Comparison of ENCODE assay signal across 27 cellular contexts in the genomic region with DNA sequence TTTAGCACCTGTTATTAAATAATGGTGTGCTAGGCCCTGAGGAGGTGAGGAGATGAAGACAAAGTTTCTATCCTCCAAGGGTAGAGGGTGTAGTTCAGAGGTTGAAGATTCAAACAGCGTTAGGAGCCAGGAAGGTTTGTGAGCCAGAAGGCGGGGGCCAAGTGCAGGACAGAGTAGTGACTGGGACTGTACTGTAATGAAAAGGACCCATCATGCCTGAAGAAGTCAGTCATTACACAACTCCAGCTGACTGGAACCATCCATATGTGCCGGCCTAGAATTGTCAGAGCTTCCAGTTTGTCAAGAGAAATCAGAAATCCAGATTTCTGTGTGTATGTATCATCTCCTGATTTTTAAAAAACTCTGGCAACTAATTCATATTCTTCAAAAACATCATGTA. TPM values are rescaled to one million over a fixed set of nuclear protein-coding genes. Genes with fewer than 3 reads are reported as not detected.
"Had no signal": no experiment of that assay in that cellular context is flagged by ENCODE, and none has a peak within 500 bp of the region (broad histone marks: within the 10 kb centered on the region; RNA-seq: fewer than 3 reads in every experiment).

No MANE protein-coding gene starts in this region.

- ATAC-seq: activated CD4-positive, alpha-beta T cell treated with anti-CD3 and anti-CD28 coated beads for 36 hours; activated CD8-positive, alpha-beta T cell treated with anti-CD3 and anti-CD28 coated beads for 36 hours; body of pancreas; PC-3 had no signal

- H3K27ac Mint-ChIP-seq: activated CD4-positive, alpha-beta T cell treated with anti-CD3 and anti-CD28 coated beads for 36 hours; activated CD8-positive, alpha-beta T cell treated with anti-CD3 and anti-CD28 coated beads for 36 hours; activated naive CD4-positive, alpha-beta T cell treated with anti-CD3 and anti-CD28 coated beads, Interleukin-2, amount 50 U/mL, for 24 hours; activated T-helper 2 cell treated with anti-CD3 and anti-CD28 coated beads, Interferon-gamma antibody, Interleukin-2, Interleukin-4, amounts not matched to agents 10 μg/mL and 5 μg/mL and 100 μg/mL, durations not matched to agents 14 hours and 24 hours and 36 hours had no signal

- H3K4me3 ChIP-seq: body of pancreas, breast epithelium, Peyer's patch had no signal

- H3K27ac ChIP-seq: body of pancreas, breast epithelium, Peyer's patch had no signal

- H3K9me3 Mint-ChIP-seq: activated CD8-positive, alpha-beta T cell treated with anti-CD3 and anti-CD28 coated beads for 36 hours; activated naive CD4-positive, alpha-beta T cell treated with anti-CD3 and anti-CD28 coated beads, Interleukin-2, amount 50 U/mL, for 24 hours; activated naive CD8-positive, alpha-beta T cell treated with anti-CD3 and anti-CD28 coated beads, Interleukin-2, amount 10 ng/mL, durations not matched to agents 7 days and 5 days; activated T-helper 2 cell treated with anti-CD3 and anti-CD28 coated beads, Interferon-gamma antibody, Interleukin-2, Interleukin-4, amounts not matched to agents 10 μg/mL and 5 μg/mL and 100 μg/mL, durations not matched to agents 14 hours and 24 hours and 36 hours; IgD-negative memory B cell had no signal

- H3K4me3 Mint-ChIP-seq: activated CD4-positive, alpha-beta T cell treated with anti-CD3 and anti-CD28 coated beads for 36 hours; activated CD8-positive, alpha-beta T cell treated with anti-CD3 and anti-CD28 coated beads for 36 hours; activated naive CD4-positive, alpha-beta T cell treated with anti-CD3 and anti-CD28 coated beads, Interleukin-2, amount 50 U/mL, for 24 hours; activated naive CD8-positive, alpha-beta T cell treated with anti-CD3 and anti-CD28 coated beads, Interleukin-2, amount 10 ng/mL, durations not matched to agents 7 days and 5 days; IgD-negative memory B cell had no signal

- H3K27me3 ChIP-seq: body of pancreas, breast epithelium, Peyer's patch had no signal

- H3K36me3 ChIP-seq: breast epithelium, Peyer's patch had no signal

- H3K27me3 Mint-ChIP-seq: activated CD4-positive, alpha-beta T cell treated with anti-CD3 and anti-CD28 coated beads for 36 hours; activated CD8-positive, alpha-beta T cell treated with anti-CD3 and anti-CD28 coated beads for 36 hours; activated naive CD4-positive, alpha-beta T cell treated with anti-CD3 and anti-CD28 coated beads, Interleukin-2, amount 50 U/mL, for 24 hours; activated naive CD8-positive, alpha-beta T cell treated with anti-CD3 and anti-CD28 coated beads, Interleukin-2, amount 10 ng/mL, durations not matched to agents 7 days and 5 days; IgD-negative memory B cell had no signal

- H3K9me3 ChIP-seq: body of pancreas, breast epithelium, Peyer's patch had no signal

- H3K4me1 Mint-ChIP-seq: activated CD4-positive, alpha-beta T cell treated with anti-CD3 and anti-CD28 coated beads for 36 hours; activated naive CD4-positive, alpha-beta T cell treated with anti-CD3 and anti-CD28 coated beads, Interleukin-2, amount 50 U/mL, for 24 hours had no signal

- H3K4me1 ChIP-seq: body of pancreas, breast epithelium, Peyer's patch had no signal

- DNase-seq: activated CD4-positive, alpha-beta T cell treated with anti-CD3 and anti-CD28 coated beads for 36 hours; activated CD8-positive, alpha-beta T cell treated with anti-CD3 and anti-CD28 coated beads for 36 hours; activated gamma-delta T cell; activated naive CD4-positive, alpha-beta T cell treated with Interleukin-2 at 50 U/mL for 16 hours; activated naive CD8-positive, alpha-beta T cell treated with anti-CD3 and anti-CD28 coated beads, Interleukin-2, amount 10 ng/mL, durations not matched to agents 7 days and 5 days; activated T-cell treated with anti-CD3 and anti-CD28 coated beads, Interleukin-2, amount 50 U/mL, for 1 hour; amygdala; body of pancreas; Karpas-422; KBM-7; NCI-H1105; NCI-H1417 treated with DMSO at 0.1 percent for 48 hours; NCI-H187 treated with DMSO at 0.1 percent for 48 hours; NCI-H2081; NCI-H226; NCI-H446 treated with DMSO at 0.1 percent for 48 hours; NCI-H524; NCI-H69; PC-3; Peyer's patch; RPMI8226; SW 1271; T-helper 1 cell had no signal

RNA-seq across cellular contexts. Expression of a gene that starts 54.8 kb away (rescaled TPM):
- total RNA-seq: PC-3 had no signal
